Comparison of ENCODE assay signal across 19 cellular contexts in the genomic region with DNA sequence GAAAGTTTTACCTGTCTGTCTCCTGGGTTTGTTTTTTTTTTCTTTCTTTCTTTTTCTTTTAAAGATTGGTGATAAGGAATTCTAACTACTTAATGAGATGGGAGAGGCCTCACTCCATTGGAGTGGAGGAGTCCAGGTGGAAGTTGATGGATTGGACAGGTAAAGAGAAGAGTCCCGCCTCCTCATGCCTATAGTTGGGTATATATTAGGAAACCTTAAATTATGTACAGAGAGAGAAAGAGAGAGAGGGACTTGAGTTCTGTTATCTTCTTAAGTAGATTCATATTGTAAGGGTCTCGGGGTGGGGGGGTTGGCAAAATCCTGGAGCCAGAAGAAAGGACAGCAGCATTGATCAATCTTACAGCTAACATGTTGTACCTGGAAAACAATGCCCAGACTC.
DNase-seq lines count a peak whose midpoint lies in the region; ATAC-seq and TF ChIP-seq lines count a peak whose summit lies in the region.
"Had no signal": no experiment of that assay in that cellular context is flagged by ENCODE, and none has a peak within 500 bp of the region (broad histone marks: within the 10 kb centered on the region; RNA-seq: fewer than 3 reads in every experiment).

No MANE protein-coding gene starts in this region.

- TF ChIP-seq CTCF in Caco-2 (IDR thresholded peaks at IDR 0.05; ENCODE audit: insufficient read depth in 1 of 2, low read depth in 1 of 2, low read length in 1 of 2, severe bottlenecking in 1 of 2, unreplicated experiment in 1 of 2), result no peak
- TF ChIP-seq CTCF in mammary epithelial cell (conservative IDR thresholded peaks at IDR 0.05 in 1 of 2, IDR thresholded peaks at IDR 0.05 in 1 of 2; ENCODE audit: extremely low read depth in 1 of 2, insufficient read depth in 1 of 2, low read depth in 1 of 2, low read length in 2 of 2), result no peak
- no peak for TF ChIP-seq CTCF in esophagus squamous epithelium (IDR thresholded peaks at IDR 0.05)
- no peak for TF ChIP-seq CTCF in smooth muscle cell (IDR thresholded peaks at IDR 0.05; ENCODE audit: borderline replicate concordance, insufficient read depth, poor library complexity, severe bottlenecking)
- no peak for TF ChIP-seq CTCF in CD14-positive monocyte (IDR thresholded peaks at IDR 0.05)

- no peaks in the 10 kb centered on the region for H3K9me3 Mint-ChIP-seq in Caco-2 (ENCODE audit: unreplicated experiment)
- H3K9me3 Mint-ChIP-seq in CD14-positive monocyte, result no peaks in the 10 kb centered on the region
- H3K9me3 Mint-ChIP-seq in activated T-helper 17 cell treated with anti-CD3 and anti-CD28 coated beads, Interleukin-2, amount 50 U/mL, for 72 hours, result no peaks in the 10 kb centered on the region

- WGBS in mammary epithelial cell (ENCODE audit: low coverage, missing lambda C conversion rate), result 0% methylated on average over 1 of the region's 2 CpGs
- WGBS in esophagus squamous epithelium, 2 donors, result 37 to 40% methylated on average over 2 of the region's 2 CpGs
- 69% methylated on average over 2 of the region's 2 CpGs for WGBS in smooth muscle cell (ENCODE audit: low lambda C conversion rate)

- H3K79me2 ChIP-seq in mammary epithelial cell (ENCODE audit: insufficient read depth, low read length) (peaks cover 51% of the 10 kb centered on the region), smooth muscle cell (ENCODE audit: low read depth) (peaks cover 3% of the 10 kb centered on the region)

- BruUV-seq in Caco-2 (replicated peaks; lab: Mats Ljungman, UMichigan), result no TSS peak
- no TSS peak for BruUV-seq in mammary epithelial cell (replicated peaks; lab: Mats Ljungman, UMichigan)

- H4K20me1 ChIP-seq in mammary epithelial cell (ENCODE audit: insufficient read depth, low read length), result no peaks in the 10 kb centered on the region
- no peaks in the 10 kb centered on the region for H4K20me1 ChIP-seq in smooth muscle cell (ENCODE audit: low read depth)

- in situ Hi-C loops in mammary epithelial cell (cut with MboI; ENCODE audit: low sequenced_read_pairs in 2 of 2), result no loop called here
- in situ Hi-C loops in HAP-1 (cut with MboI; ENCODE audit: low sequenced_read_pairs), result no loop called here

- CTCF ChIA-PET in Caco-2 (lab: Charles Lee) (no interaction called here), mammary epithelial cell (lab: Charles Lee; ENCODE audit: low non-redundant PET) (interaction anchor here (1.1 kb wide), 1 partner anchor 522 kb away, joined by 3 read pairs; no protein-coding TSS in a partner anchor)

- no peak for DNase-seq in Caco-2
- DNase-seq in mammary epithelial cell, result peak; percentile 89
- no peak for DNase-seq in esophagus squamous epithelium (lab: John Stamatoyannopoulos, UW)
- DNase-seq in smooth muscle cell (lab: John Stamatoyannopoulos, UW; ENCODE audit: unreplicated experiment), result no peak
- DNase-seq in CD14-positive monocyte (ENCODE audit: low spot score), result no peak
- no peak for DNase-seq in HAP-1 (ENCODE audit: low spot score in 2 of 2)
- DNase-seq in AG08396 (ENCODE audit: low spot score), result no peak
- DNase-seq: DMS 273 treated with DMSO at 0.1 percent for 48 hours, DND-41, HCEC 1CT, NCI-H1092 treated with DMSO at 0.1 percent for 48 hours, NCI-H146, NCI-H2029 treated with DMSO at 0.1 percent for 48 hours, NCI-H2171, NCI-H526, SHP77 treated with DMSO at 0.1 percent for 48 hours had no signal

- H3K4me1 Mint-ChIP-seq in Caco-2 (ENCODE audit: low read depth, unreplicated experiment) (peaks cover 7% of the 10 kb centered on the region), CD14-positive monocyte (no peaks in the 10 kb centered on the region)
- H3K4me1 Mint-ChIP-seq in activated T-helper 17 cell treated with anti-CD3 and anti-CD28 coated beads, Interleukin-2, amount 50 U/mL, for 72 hours, result peaks cover 4% of the 10 kb centered on the region

- POLR2A ChIA-PET in Caco-2 (lab: Charles Lee), result no interaction called here

- H2AFZ ChIP-seq in mammary epithelial cell (ENCODE audit: low read depth, low read length), result peak overlapping the region; percentile 53
- peak overlapping the region; percentile 21 for H2AFZ ChIP-seq in smooth muscle cell (ENCODE audit: low read depth)

- H3K27me3 Mint-ChIP-seq in Caco-2 (ENCODE audit: insufficient read depth, unreplicated experiment), result no peaks in the 10 kb centered on the region
- no peaks in the 10 kb centered on the region for H3K27me3 Mint-ChIP-seq in CD14-positive monocyte (ENCODE audit: low read depth in 3 of 3)
- peaks cover 4% of the 10 kb centered on the region for H3K27me3 Mint-ChIP-seq in activated T-helper 17 cell treated with anti-CD3 and anti-CD28 coated beads, Interleukin-2, amount 50 U/mL, for 72 hours

- no peaks in the 10 kb centered on the region for H3K36me3 ChIP-seq in Caco-2 (ENCODE audit: control insufficient read depth, insufficient read depth, low read length)
- H3K36me3 ChIP-seq in mammary epithelial cell (ENCODE audit: insufficient read depth, low read length), result no peaks in the 10 kb centered on the region
- H3K36me3 ChIP-seq in esophagus squamous epithelium, result no peaks in the 10 kb centered on the region
- no peaks in the 10 kb centered on the region for H3K36me3 ChIP-seq in smooth muscle cell (ENCODE audit: low read depth)
- no peaks in the 10 kb centered on the region for H3K36me3 ChIP-seq in HAP-1 (replicated peaks)

- H3K9me3 ChIP-seq in Caco-2 (no peaks in the 10 kb centered on the region), mammary epithelial cell (replicated peaks; ENCODE audit: insufficient read depth, low read length) (no peaks in the 10 kb centered on the region), esophagus squamous epithelium (no peaks in the 10 kb centered on the region), smooth muscle cell (replicated peaks; ENCODE audit: low read depth) (no peaks in the 10 kb centered on the region), HAP-1 (no peaks in the 10 kb centered on the region)

- ATAC-seq in activated T-helper 17 cell treated with anti-CD3 and anti-CD28 coated beads, Interleukin-2, amount 50 U/mL, for 72 hours (replicated peaks), result no peak
- ATAC-seq: SK-N-SH treated with all-trans-retinoic acid at 6 μM for 48 hours had no signal

- TF ChIP-seq POLR2A in esophagus squamous epithelium (IDR thresholded peaks at IDR 0.05), result peak in 3 of 4 donors; percentile 75 to 96 (median 82)

- H3K27me3 ChIP-seq in Caco-2 (replicated peaks; ENCODE audit: control insufficient read depth, insufficient read depth, low read length) (no peaks in the 10 kb centered on the region), mammary epithelial cell (ENCODE audit: insufficient read depth, low read length) (no peaks in the 10 kb centered on the region), esophagus squamous epithelium (no peaks in the 10 kb centered on the region), smooth muscle cell (ENCODE audit: low read depth) (no peaks in the 10 kb centered on the region), HAP-1 (ENCODE audit: low read depth) (peaks cover 8% of the 10 kb centered on the region; the same call in 1 of the 2 replicates)

- H3K4me2 ChIP-seq in mammary epithelial cell (ENCODE audit: insufficient read depth, low read depth, low read length) (peak overlapping the region; percentile 91), smooth muscle cell (peak overlapping the region; percentile 6)

- intact Hi-C loops in Caco-2 (cut with micrococcal nuclease; ENCODE audit: unreplicated experiment) (loop anchor here (10.0 kb wide), 1 partner anchor 155 kb away; no protein-coding TSS in a partner anchor), mammary epithelial cell (cut with micrococcal nuclease) (loop anchor here (1.0 to 5.0 kb wide), 2 partner anchors 67 to 137 kb away; no protein-coding TSS in a partner anchor), esophagus squamous epithelium (cut with DNase I) (no loop called here), CD14-positive monocyte (cut with micrococcal nuclease) (no loop called here)

- H3K27ac Mint-ChIP-seq in Caco-2 (ENCODE audit: unreplicated experiment) (peak overlapping the region; percentile 53), CD14-positive monocyte (no peak overlapping the region)
- no peak overlapping the region for H3K27ac Mint-ChIP-seq in activated T-helper 17 cell treated with anti-CD3 and anti-CD28 coated beads, Interleukin-2, amount 50 U/mL, for 72 hours

- H3K9ac ChIP-seq in mammary epithelial cell (ENCODE audit: insufficient read depth, low read length), result peak overlapping the region; percentile 99
- no peak overlapping the region for H3K9ac ChIP-seq in smooth muscle cell (ENCODE audit: low read depth)

- no peak overlapping the region for H3K4me3 ChIP-seq in Caco-2 (ENCODE audit: low read depth, low read length)
- H3K4me3 ChIP-seq in mammary epithelial cell (replicated peaks in 1 of 3; ENCODE audit: insufficient read depth in 1 of 3, low read depth in 2 of 3, low read length in 3 of 3), result peak overlapping the region; percentile 70 to 97 (median 92)
- H3K4me3 ChIP-seq in esophagus squamous epithelium, result peak overlapping the region; percentile 39 to 63 (median 46)
- peak overlapping the region; percentile 30 for H3K4me3 ChIP-seq in smooth muscle cell
- H3K4me3 ChIP-seq in HAP-1, result no peak overlapping the region

- dilution Hi-C loops in mammary epithelial cell (cut with HindIII; ENCODE audit: low sequenced_read_pairs), result no loop called here

- no peaks in the 10 kb centered on the region for H3K36me3 Mint-ChIP-seq in Caco-2 (ENCODE audit: insufficient read depth, unreplicated experiment)
- no peaks in the 10 kb centered on the region for H3K36me3 Mint-ChIP-seq in CD14-positive monocyte
- no peaks in the 10 kb centered on the region for H3K36me3 Mint-ChIP-seq in activated T-helper 17 cell treated with anti-CD3 and anti-CD28 coated beads, Interleukin-2, amount 50 U/mL, for 72 hours (ENCODE audit: low read depth)

- H3K4me3 Mint-ChIP-seq in Caco-2 (ENCODE audit: unreplicated experiment) (peak overlapping the region; percentile 61), CD14-positive monocyte (no peak overlapping the region)
- no peak overlapping the region for H3K4me3 Mint-ChIP-seq in activated T-helper 17 cell treated with anti-CD3 and anti-CD28 coated beads, Interleukin-2, amount 50 U/mL, for 72 hours

- H3K4me1 ChIP-seq in Caco-2 (peaks cover 4% of the 10 kb centered on the region; the same call in 1 of the 2 replicates), mammary epithelial cell (ENCODE audit: insufficient read depth, low read length) (peaks cover 15% of the 10 kb centered on the region), esophagus squamous epithelium (peaks cover 0 to 29% (median 6%) of the 10 kb centered on the region in 3 donors), smooth muscle cell (ENCODE audit: low read depth) (no peaks in the 10 kb centered on the region), HAP-1 (no peaks in the 10 kb centered on the region)

- peak overlapping the region; percentile 97 for H3K27ac ChIP-seq in mammary epithelial cell (ENCODE audit: insufficient read depth, low read depth, low read length)
- peak overlapping the region in 3 of 4 donors; percentile 81 to 86 (median 84) for H3K27ac ChIP-seq in esophagus squamous epithelium
- peak overlapping the region; percentile 9 for H3K27ac ChIP-seq in smooth muscle cell (ENCODE audit: low read depth)
- H3K27ac ChIP-seq: 22Rv1 had no signal

- no peaks in the 10 kb centered on the region for H3F3A ChIP-seq in smooth muscle cell (ENCODE audit: low read depth)

Comparison
In these comparisons a context has a peak if more than half of its experiments do, and no peak if none do; other contexts are left out.
1. H3K4me3 ChIP-seq: peak in mammary epithelial cell (3 of 3), esophagus squamous epithelium (4 of 4) and smooth muscle cell (single experiment); none in Caco-2 (single experiment) and HAP-1 (single experiment).
2. H3K27ac ChIP-seq: peak in every context shown above with its lines; median percentile 97 in mammary epithelial cell; 84 in esophagus squamous epithelium; 9 in smooth muscle cell.
3. intact Hi-C loops: an anchor here in Caco-2 (10.0 kb wide) and mammary epithelial cell (1.0 to 5.0 kb wide); none called in esophagus squamous epithelium and CD14-positive monocyte.